Comparison of ENCODE assay signal across 29 cellular contexts in the genomic region with DNA sequence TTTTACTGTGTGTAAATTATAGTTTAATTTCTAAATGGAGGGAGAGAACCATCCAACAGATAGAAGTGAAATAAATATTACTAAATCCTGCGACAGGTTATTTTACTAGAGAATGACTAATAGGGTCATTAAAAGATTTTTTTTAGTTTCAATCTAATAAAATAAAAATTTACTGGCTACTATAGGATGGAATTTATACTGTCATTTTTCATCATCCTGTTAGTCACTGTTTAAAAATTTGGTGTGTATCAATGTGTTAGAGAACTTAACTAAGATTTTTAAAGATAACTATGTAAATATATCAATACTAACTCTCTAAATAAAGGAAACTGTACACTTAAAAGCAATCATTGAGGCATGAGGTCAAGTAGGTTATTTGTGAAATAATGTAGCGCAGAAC.
"Had no signal": no experiment of that assay in that cellular context is flagged by ENCODE, and none has a peak within 500 bp of the region (broad histone marks: within the 10 kb centered on the region; RNA-seq: fewer than 3 reads in every experiment).

No MANE protein-coding gene starts in this region.

- H3K36me3 Mint-ChIP-seq: mesothelial cell of epicardium, naive B cell had no signal

- H3K4me1 ChIP-seq: prostate gland, sigmoid colon, thyroid gland, upper lobe of left lung had no signal

- H3K4me1 Mint-ChIP-seq: activated T-helper 17 cell treated with anti-CD3 and anti-CD28 coated beads, Interleukin-2, amount 50 U/mL, for 72 hours; naive B cell; stimulated activated naive B cell treated with anti-CD40 and anti-IgM and Interleukin-4, amounts not matched to agents 10 μg/mL and 1 μg/mL and 100 μg/mL, for 72 hours had no signal

- H3K27ac Mint-ChIP-seq: activated CD4-positive, alpha-beta T cell treated with anti-CD3 and anti-CD28 coated beads, Interleukin-2, amount 10 ng/mL, durations not matched to agents 7 days and 5 days; activated CD8-positive, alpha-beta T cell treated with anti-CD3 and anti-CD28 coated beads for 36 hours; activated T-helper 17 cell treated with anti-CD3 and anti-CD28 coated beads, Interleukin-2, amount 50 U/mL, for 72 hours; mesothelial cell of epicardium; nephron progenitor cell; stimulated activated naive B cell treated with anti-CD40 and anti-IgM and Interleukin-4, amounts not matched to agents 10 μg/mL and 1 μg/mL and 100 μg/mL, for 72 hours had no signal

- DNase-seq: activated CD4-positive, alpha-beta T cell treated with anti-CD3 and anti-CD28 coated beads, Interleukin-2, amount 10 ng/mL, durations not matched to agents 7 days and 5 days; activated CD4-positive, CD25-positive, alpha-beta regulatory T cell treated with anti-CD3 and anti-CD28 coated beads, Interleukin-2, amount 50 U/mL, for 72 hours; activated CD8-positive, alpha-beta T cell treated with anti-CD3 and anti-CD28 coated beads for 36 hours; activated gamma-delta T cell treated with Interleukin-2 at 50 U/mL for 16 hours; activated naive CD4-positive, alpha-beta T cell treated with anti-CD3 and anti-CD28 coated beads, Interleukin-2, amount 50 U/mL, for 16 hours; activated T-cell treated with anti-CD3 and anti-CD28 coated beads, Interleukin-2, amount 50 U/mL, for 4 hours; amniotic stem cell; dorsolateral prefrontal cortex; effector memory CD4-positive, alpha-beta T cell; head of caudate nucleus; hippocampal formation; left cardiac atrium; naive B cell; nephron progenitor cell; ovary; retina; sigmoid colon; stimulated activated CD4-positive, alpha-beta T cell treated with anti-CD3 and anti-CD28 coated beads, Interleukin-15, amount 100 ng/mL, for 24 hours; stimulated activated CD4-positive, alpha-beta T cell treated with anti-CD3 and anti-CD28 coated beads, Interleukin-2, amount 100 ng/mL, for 24 hours; stimulated activated naive B cell treated with anti-CD40 and anti-IgM and Interleukin-4, amounts not matched to agents 10 μg/mL and 1 μg/mL and 100 μg/mL, for 72 hours; stomach; thyroid gland; upper lobe of left lung had no signal

- H3K9me3 Mint-ChIP-seq: activated CD8-positive, alpha-beta T cell treated with anti-CD3 and anti-CD28 coated beads for 36 hours; activated T-helper 17 cell treated with anti-CD3 and anti-CD28 coated beads, Interleukin-2, amount 50 U/mL, for 72 hours had no signal

- H3K4me3 ChIP-seq: coronary artery, dorsolateral prefrontal cortex, ovary, prostate gland, sigmoid colon, stomach, thyroid gland, upper lobe of left lung had no signal

- H3K36me3 ChIP-seq: brain microvascular endothelial cell, neutrophil, ovary, prostate gland, sigmoid colon, stomach, thyroid gland, upper lobe of left lung had no signal

- H3K27ac ChIP-seq: brain microvascular endothelial cell, coronary artery, dorsolateral prefrontal cortex, neutrophil, ovary, prostate gland, sigmoid colon, stomach, thyroid gland, upper lobe of left lung had no signal

- ATAC-seq: activated CD8-positive, alpha-beta T cell treated with anti-CD3 and anti-CD28 coated beads for 36 hours; activated T-cell treated with anti-CD3 and anti-CD28 coated beads, Interleukin-2, amount 50 U/mL, for 4 hours; activated T-helper 17 cell treated with anti-CD3 and anti-CD28 coated beads, Interleukin-2, amount 50 U/mL, for 72 hours; left cardiac atrium; stimulated activated naive B cell treated with anti-CD40 and anti-IgM and Interleukin-4, amounts not matched to agents 10 μg/mL and 1 μg/mL and 100 μg/mL, for 72 hours had no signal

- H3K4me3 Mint-ChIP-seq: activated CD4-positive, alpha-beta T cell treated with anti-CD3 and anti-CD28 coated beads, Interleukin-2, amount 10 ng/mL, durations not matched to agents 7 days and 5 days; activated CD8-positive, alpha-beta T cell treated with anti-CD3 and anti-CD28 coated beads for 36 hours; activated T-cell treated with anti-CD3 and anti-CD28 coated beads, Interleukin-2, amount 50 U/mL, for 4 hours; activated T-helper 17 cell treated with anti-CD3 and anti-CD28 coated beads, Interleukin-2, amount 50 U/mL, for 72 hours; mesothelial cell of epicardium; naive B cell; nephron progenitor cell; stimulated activated naive B cell treated with anti-CD40 and anti-IgM and Interleukin-4, amounts not matched to agents 10 μg/mL and 1 μg/mL and 100 μg/mL, for 72 hours had no signal

- H3K27me3 ChIP-seq: brain microvascular endothelial cell, dorsolateral prefrontal cortex, neutrophil, ovary, sigmoid colon, stomach, thyroid gland, upper lobe of left lung had no signal
